ENCODE assay signal across 1 cellular context in the genomic region with DNA sequence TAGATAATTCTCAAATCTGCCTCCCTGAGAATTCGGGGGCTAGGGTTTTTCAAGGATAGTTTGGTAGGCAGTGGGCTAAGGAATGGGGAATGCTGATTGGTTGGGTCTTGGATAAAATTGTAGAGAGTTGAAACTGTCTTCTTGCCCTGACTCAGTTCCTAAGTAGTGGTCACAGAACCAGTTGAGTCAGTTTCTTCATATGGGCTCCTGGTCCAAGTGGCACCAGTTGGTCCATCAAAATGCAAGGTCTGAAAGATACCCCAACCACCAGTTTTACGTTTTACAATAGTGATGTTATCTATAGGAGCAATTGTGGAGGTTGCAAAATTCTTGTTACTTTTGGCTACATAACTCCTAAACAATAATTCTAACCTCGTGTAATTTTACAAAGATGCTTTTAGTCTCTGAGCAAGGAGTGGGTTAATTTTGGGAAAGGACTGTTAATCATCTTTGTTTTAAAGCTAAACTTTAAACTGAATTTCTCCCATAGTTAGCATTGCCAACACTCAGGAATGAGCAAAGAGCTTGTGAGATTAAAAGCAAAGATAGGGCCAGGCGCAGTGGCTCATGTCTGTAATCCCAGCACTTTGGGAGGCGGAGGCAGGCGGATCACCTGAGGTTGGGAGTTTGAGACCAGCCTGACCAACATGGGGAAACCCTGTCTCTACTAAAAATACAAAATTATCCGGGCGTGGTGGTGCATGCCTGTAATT.
TF ChIP-seq lines count a peak whose summit lies in the region.

No MANE protein-coding gene starts in this region.

TF ChIP-seq in GM12878, 131 proteins besides CTCF, POLR2A, EP300 and RAD21:
- TF ChIP-seq, protein P1, sequence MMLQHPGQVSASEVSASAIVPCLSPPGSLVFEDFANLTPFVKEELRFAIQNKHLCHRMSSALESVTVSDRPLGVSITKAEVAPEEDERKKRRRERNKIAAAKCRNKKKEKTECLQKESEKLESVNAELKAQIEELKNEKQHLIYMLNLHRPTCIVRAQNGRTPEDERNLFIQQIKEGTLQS (IDR thresholded peaks at IDR 0.05; ENCODE audit: borderline replicate concordance, extremely low read depth, low read depth, low read length) = no peak
- TF ChIP-seq IRF4 (IDR thresholded peaks at IDR 0.05; ENCODE audit: low read depth, low read length) (no peak), GABPA (IDR thresholded peaks at IDR 0.05; ENCODE audit: low read depth) (no peak), POLR2AphosphoS2 (IDR thresholded peaks at IDR 0.05; ENCODE audit: low read depth, low read length) (no peak), ETV6 (conservative IDR thresholded peaks at IDR 0.05 in 1 of 2, IDR thresholded peaks at IDR 0.05 in 1 of 2; ENCODE audit: borderline replicate concordance in 1 of 2, low read depth in 1 of 2) (no peak), ZNF217 (IDR thresholded peaks at IDR 0.05) (no peak), MXI1 (IDR thresholded peaks at IDR 0.05; ENCODE audit: low read depth, low read length) (no peak)
- TF ChIP-seq, protein P2, sequence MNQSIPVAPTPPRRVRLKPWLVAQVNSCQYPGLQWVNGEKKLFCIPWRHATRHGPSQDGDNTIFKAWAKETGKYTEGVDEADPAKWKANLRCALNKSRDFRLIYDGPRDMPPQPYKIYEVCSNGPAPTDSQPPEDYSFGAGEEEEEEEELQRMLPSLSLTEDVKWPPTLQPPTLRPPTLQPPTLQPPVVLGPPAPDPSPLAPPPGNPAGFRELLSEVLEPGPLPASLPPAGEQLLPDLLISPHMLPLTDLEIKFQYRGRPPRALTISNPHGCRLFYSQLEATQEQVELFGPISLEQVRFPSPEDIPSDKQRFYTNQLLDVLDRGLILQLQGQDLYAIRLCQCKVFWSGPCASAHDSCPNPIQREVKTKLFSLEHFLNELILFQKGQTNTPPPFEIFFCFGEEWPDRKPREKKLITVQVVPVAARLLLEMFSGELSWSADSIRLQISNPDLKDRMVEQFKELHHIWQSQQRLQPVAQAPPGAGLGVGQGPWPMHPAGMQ (IDR thresholded peaks at IDR 0.05; ENCODE audit: borderline replicate concordance) = no peak
